16 cellular contexts compared by ENCODE assay signal in the genomic region with DNA sequence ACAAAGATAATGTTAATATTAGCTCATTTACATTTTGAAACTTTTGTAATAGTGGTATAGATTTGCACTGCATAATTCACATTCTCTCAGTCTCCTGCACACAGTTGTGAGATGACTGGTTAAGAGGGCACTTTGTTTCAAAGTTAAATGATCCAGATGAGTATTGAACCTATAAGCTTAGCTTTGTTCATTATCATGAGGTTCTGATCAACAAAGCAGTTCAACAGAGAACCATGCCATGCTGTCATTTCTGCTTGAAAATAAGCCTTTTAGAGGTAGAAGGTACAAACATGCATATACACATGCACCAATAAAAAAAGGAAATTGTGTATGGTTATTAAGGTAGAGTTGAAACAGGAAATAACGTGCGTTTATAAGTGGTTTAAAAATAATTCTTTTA. TPM values are rescaled to one million over a fixed set of nuclear protein-coding genes. Genes with fewer than 3 reads are reported as not detected.
DNase-seq lines count a peak whose midpoint lies in the region; ATAC-seq, FAIRE-seq and TF ChIP-seq lines count a peak whose summit lies in the region.
"Had no signal": no experiment of that assay in that cellular context is flagged by ENCODE, and none has a peak within 500 bp of the region (broad histone marks: within the 10 kb centered on the region; RNA-seq: fewer than 3 reads in every experiment).

No MANE protein-coding gene starts in this region.

- 41 to 42% methylated on average over 2 of the region's 2 CpGs for WGBS in gastroesophageal sphincter (ENCODE audit: low coverage in 1 of 2), 2 donors

- H3K27me3 Mint-ChIP-seq in CD4-positive, CD25-positive, alpha-beta regulatory T cell = no peaks in the 10 kb centered on the region
- H3K27me3 Mint-ChIP-seq in T-helper 2 cell treated with Interferon-gamma antibody and Interleukin-4, amounts not matched to agents 5 μg/mL and 100 μg/mL, for 36 hours (ENCODE audit: low read depth) = no peaks in the 10 kb centered on the region

- no peaks in the 10 kb centered on the region for H3K9me3 Mint-ChIP-seq in CD4-positive, CD25-positive, alpha-beta regulatory T cell
- H3K9me3 Mint-ChIP-seq in T-helper 2 cell treated with Interferon-gamma antibody and Interleukin-4, amounts not matched to agents 5 μg/mL and 100 μg/mL, for 36 hours = no peaks in the 10 kb centered on the region
- H3K9me3 Mint-ChIP-seq: immature natural killer cell had no signal

- H3K27ac Mint-ChIP-seq in CD4-positive, CD25-positive, alpha-beta regulatory T cell = peak overlapping the region in 2 of 3 donors; percentile 89 to 95
- H3K27ac Mint-ChIP-seq in T-helper 2 cell treated with Interferon-gamma antibody and Interleukin-4, amounts not matched to agents 5 μg/mL and 100 μg/mL, for 36 hours = peak overlapping the region; percentile 28

- H3K4me1 ChIP-seq in CD4-positive, CD25-positive, alpha-beta regulatory T cell (ENCODE audit: control insufficient read depth, insufficient read depth, low read length, poor library complexity, severe bottlenecking) = peaks cover 77% of the 10 kb centered on the region
- H3K4me1 ChIP-seq in gastroesophageal sphincter = peaks cover 22 to 84% (median 39%) of the 10 kb centered on the region in 3 donors

- ATAC-seq in CD4-positive, CD25-positive, alpha-beta regulatory T cell (ENCODE audit: low read depth in 2 of 2) = peak; percentile 46 to 59
- ATAC-seq in gastroesophageal sphincter (no peak), GM18909 (IDR thresholded peaks at IDR 0.05; ENCODE audit: poor library complexity, unreplicated experiment) (no peak), GM19035 (IDR thresholded peaks at IDR 0.05; ENCODE audit: unreplicated experiment) (no peak)
- ATAC-seq: Panc1 had no signal

- peaks cover 52 to 81% (median 66%) of the 10 kb centered on the region in 4 donors for H3K4me1 Mint-ChIP-seq in CD4-positive, CD25-positive, alpha-beta regulatory T cell
- peaks cover 68% of the 10 kb centered on the region for H3K4me1 Mint-ChIP-seq in T-helper 2 cell treated with Interferon-gamma antibody and Interleukin-4, amounts not matched to agents 5 μg/mL and 100 μg/mL, for 36 hours (ENCODE audit: low read depth)

- H3K36me3 ChIP-seq in CD4-positive, CD25-positive, alpha-beta regulatory T cell (ENCODE audit: control insufficient read depth, insufficient read depth, low read length) = no peaks in the 10 kb centered on the region
- H3K36me3 ChIP-seq in gastroesophageal sphincter = no peaks in the 10 kb centered on the region

- TF ChIP-seq POLR2A in GM12892 (IDR thresholded peaks at IDR 0.05; ENCODE audit: low read depth, low read length) (no peak), gastroesophageal sphincter (IDR thresholded peaks at IDR 0.05) (no peak)

- peak; percentile 36 to 74 (median 67) for DNase-seq in CD4-positive, CD25-positive, alpha-beta regulatory T cell
- no peak for DNase-seq in GM12892 (ENCODE audit: insufficient read length)
- DNase-seq in T-helper 2 cell treated with Interferon-gamma antibody and Interleukin-4, amounts not matched to agents 5 μg/mL and 100 μg/mL, for 36 hours (ENCODE audit: low spot score) = no peak
- DNase-seq in NCI-H2081 treated with DMSO at 0.1 percent for 48 hours (lab: John Stamatoyannopoulos, UW) = no peak
- no peak for DNase-seq in NOMO-1 treated with DMSO at 0.1 percent for 48 hours (lab: John Stamatoyannopoulos, UW; ENCODE audit: unreplicated experiment)
- DNase-seq: activated CD4-positive, alpha-beta T cell treated with anti-CD3 and anti-CD28 coated beads, Interleukin-2, amount 50 U/mL, for 48 hours; immature natural killer cell; NCI-H1694 treated with DMSO at 0.1 percent for 48 hours; NCI-H510A treated with DMSO at 0.1 percent for 48 hours; occipital lobe had no signal

- TF ChIP-seq CTCF in gastroesophageal sphincter (IDR thresholded peaks at IDR 0.05) = no peak

- TF ChIP-seq EP300 in gastroesophageal sphincter (IDR thresholded peaks at IDR 0.05) = no peak

- H3K4me3 ChIP-seq in CD4-positive, CD25-positive, alpha-beta regulatory T cell (ENCODE audit: low read depth, low read length) = peak overlapping the region; percentile 99
- H3K4me3 ChIP-seq in gastroesophageal sphincter = no peak overlapping the region
- H3K4me3 ChIP-seq: smooth muscle cell had no signal

- H3K4me3 Mint-ChIP-seq in CD4-positive, CD25-positive, alpha-beta regulatory T cell = peak overlapping the region; percentile 96 to 99 (median 98)
- H3K4me3 Mint-ChIP-seq in T-helper 2 cell treated with Interferon-gamma antibody and Interleukin-4, amounts not matched to agents 5 μg/mL and 100 μg/mL, for 36 hours = peak overlapping the region; percentile 97

- FAIRE-seq in GM12892 (lab: Jason Lieb, UNC) = peak; percentile 84

- no peaks in the 10 kb centered on the region for H3K27me3 ChIP-seq in CD4-positive, CD25-positive, alpha-beta regulatory T cell (ENCODE audit: control insufficient read depth, insufficient read depth, low read length)
- H3K27me3 ChIP-seq in gastroesophageal sphincter = no peaks in the 10 kb centered on the region

- peak overlapping the region; percentile 91 for H3K27ac ChIP-seq in CD4-positive, CD25-positive, alpha-beta regulatory T cell (ENCODE audit: insufficient read depth, low read length, poor library complexity, severe bottlenecking)
- peak overlapping the region; percentile 34 to 96 (median 63) for H3K27ac ChIP-seq in gastroesophageal sphincter
- H3K27ac ChIP-seq: HL-60 had no signal

- H3K9me3 ChIP-seq in CD4-positive, CD25-positive, alpha-beta regulatory T cell (ENCODE audit: control insufficient read depth in 2 of 2, low read length in 2 of 2) = no peaks in the 10 kb centered on the region
- H3K9me3 ChIP-seq in gastroesophageal sphincter = no peaks in the 10 kb centered on the region

- peaks cover 9% of the 10 kb centered on the region for H3K36me3 Mint-ChIP-seq in CD4-positive, CD25-positive, alpha-beta regulatory T cell
- peaks cover 41% of the 10 kb centered on the region for H3K36me3 Mint-ChIP-seq in T-helper 2 cell treated with Interferon-gamma antibody and Interleukin-4, amounts not matched to agents 5 μg/mL and 100 μg/mL, for 36 hours (ENCODE audit: low read depth)
- H3K36me3 Mint-ChIP-seq: immature natural killer cell had no signal

RNA-seq across cellular contexts. Expression of a gene that starts 4.8 kb away (rescaled TPM):
- 143 TPM for total RNA-seq in CD4-positive, CD25-positive, alpha-beta regulatory T cell
- 10 to 100 TPM; 72.8 to 91.3 (median 78.2) TPM for polyA plus RNA-seq in CD4-positive, CD25-positive, alpha-beta regulatory T cell
- polyA plus RNA-seq in GM12892 (2012; ENCODE audit: missing spikeins) = 255 TPM
- 100 to 1,000 TPM; 177 to 268 (median 214) TPM for total RNA-seq in gastroesophageal sphincter

Comparison
In these comparisons a context has a peak if more than half of its experiments do, and no peak if none do; other contexts are left out.
1. ATAC-seq: peak in CD4-positive, CD25-positive, alpha-beta regulatory T cell (2 of 2); none in gastroesophageal sphincter (single experiment), GM18909 (single experiment) and GM19035 (single experiment).
2. DNase-seq: peak in CD4-positive, CD25-positive, alpha-beta regulatory T cell (3 of 3); none in GM12892 (single experiment), T-helper 2 cell treated with Interferon-gamma antibody and Interleukin-4, amounts not matched to agents 5 μg/mL and 100 μg/mL, for 36 hours (single experiment), NCI-H2081 treated with DMSO at 0.1 percent for 48 hours (single experiment) and NOMO-1 treated with DMSO at 0.1 percent for 48 hours (single experiment).